ENCODE assay signal across 1 cellular context in genomic region chr18:59861963-59862819, GRCh38.
TF ChIP-seq lines count a peak whose summit lies in the region.

No MANE protein-coding gene starts in this region.

TF ChIP-seq in WTC11, 78 proteins besides CTCF, POLR2A, EP300 and RAD21 (continued from another document):
- no peak for TF ChIP-seq ZBTB21 (CRISPR knock-in tag; IDR thresholded peaks at IDR 0.05; ENCODE audit: borderline replicate concordance)
- no peak for TF ChIP-seq FOXK1 (CRISPR knock-in tag; IDR thresholded peaks at IDR 0.05)
- no peak for TF ChIP-seq FOXJ3 (CRISPR knock-in tag; IDR thresholded peaks at IDR 0.05; ENCODE audit: borderline replicate concordance)
- no peak for TF ChIP-seq RELA (CRISPR knock-in tag; IDR thresholded peaks at IDR 0.05; ENCODE audit: borderline replicate concordance)
- no peak for TF ChIP-seq EMX1 (CRISPR knock-in tag; IDR thresholded peaks at IDR 0.05)
- TF ChIP-seq ETV6 (CRISPR knock-in tag; IDR thresholded peaks at IDR 0.05), result no peak
